Comparison of ENCODE assay signal across 2 cellular contexts in the genomic region with DNA sequence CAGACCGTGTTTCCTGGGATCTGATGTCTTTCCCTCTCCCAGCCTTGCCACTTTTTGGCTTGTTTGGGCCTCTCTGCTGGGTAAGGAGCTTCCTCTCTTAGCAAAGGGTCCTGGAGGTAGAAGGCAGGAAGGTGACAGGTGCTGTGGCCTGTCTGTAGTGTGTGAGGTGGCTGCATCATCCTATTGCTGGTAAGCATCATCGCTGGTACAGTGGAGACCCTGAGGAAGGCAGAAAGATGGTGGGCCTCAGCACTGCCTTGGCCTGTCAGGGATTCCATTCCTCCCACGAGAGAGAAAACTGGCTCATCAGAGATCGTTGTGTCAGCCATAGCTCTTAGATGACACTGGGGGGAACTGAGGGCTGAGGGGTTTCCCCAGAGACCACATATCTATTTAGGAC.
TF ChIP-seq lines count a peak whose summit lies in the region.

No MANE protein-coding gene starts in this region.

TF ChIP-seq in SK-N-SH, 30 proteins besides CTCF, POLR2A, EP300 and RAD21 (continued from another document):
- TF ChIP-seq, protein P1, sequence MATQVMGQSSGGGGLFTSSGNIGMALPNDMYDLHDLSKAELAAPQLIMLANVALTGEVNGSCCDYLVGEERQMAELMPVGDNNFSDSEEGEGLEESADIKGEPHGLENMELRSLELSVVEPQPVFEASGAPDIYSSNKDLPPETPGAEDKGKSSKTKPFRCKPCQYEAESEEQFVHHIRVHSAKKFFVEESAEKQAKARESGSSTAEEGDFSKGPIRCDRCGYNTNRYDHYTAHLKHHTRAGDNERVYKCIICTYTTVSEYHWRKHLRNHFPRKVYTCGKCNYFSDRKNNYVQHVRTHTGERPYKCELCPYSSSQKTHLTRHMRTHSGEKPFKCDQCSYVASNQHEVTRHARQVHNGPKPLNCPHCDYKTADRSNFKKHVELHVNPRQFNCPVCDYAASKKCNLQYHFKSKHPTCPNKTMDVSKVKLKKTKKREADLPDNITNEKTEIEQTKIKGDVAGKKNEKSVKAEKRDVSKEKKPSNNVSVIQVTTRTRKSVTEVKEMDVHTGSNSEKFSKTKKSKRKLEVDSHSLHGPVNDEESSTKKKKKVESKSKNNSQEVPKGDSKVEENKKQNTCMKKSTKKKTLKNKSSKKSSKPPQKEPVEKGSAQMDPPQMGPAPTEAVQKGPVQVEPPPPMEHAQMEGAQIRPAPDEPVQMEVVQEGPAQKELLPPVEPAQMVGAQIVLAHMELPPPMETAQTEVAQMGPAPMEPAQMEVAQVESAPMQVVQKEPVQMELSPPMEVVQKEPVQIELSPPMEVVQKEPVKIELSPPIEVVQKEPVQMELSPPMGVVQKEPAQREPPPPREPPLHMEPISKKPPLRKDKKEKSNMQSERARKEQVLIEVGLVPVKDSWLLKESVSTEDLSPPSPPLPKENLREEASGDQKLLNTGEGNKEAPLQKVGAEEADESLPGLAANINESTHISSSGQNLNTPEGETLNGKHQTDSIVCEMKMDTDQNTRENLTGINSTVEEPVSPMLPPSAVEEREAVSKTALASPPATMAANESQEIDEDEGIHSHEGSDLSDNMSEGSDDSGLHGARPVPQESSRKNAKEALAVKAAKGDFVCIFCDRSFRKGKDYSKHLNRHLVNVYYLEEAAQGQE (IDR thresholded peaks at IDR 0.05; ENCODE audit: low read depth, low read length) = no peak
- no peak for TF ChIP-seq GATA2 (CRISPR knock-in tag; IDR thresholded peaks at IDR 0.05)
- TF ChIP-seq TAF1 (IDR thresholded peaks at IDR 0.05; ENCODE audit: borderline replicate concordance, low read depth, low read length) = no peak
- no peak for TF ChIP-seq FOSL2 (IDR thresholded peaks at IDR 0.05; ENCODE audit: borderline replicate concordance, low read depth)
- TF ChIP-seq CHD2 (IDR thresholded peaks at IDR 0.05; ENCODE audit: low read length, partially characterized antibody) = no peak
- TF ChIP-seq NRF1 (IDR thresholded peaks at IDR 0.05; ENCODE audit: low read depth, low read length) = no peak
- no peak for TF ChIP-seq RXRA (IDR thresholded peaks at IDR 0.05; ENCODE audit: borderline replicate concordance, low read depth)
- TF ChIP-seq, protein P2, sequence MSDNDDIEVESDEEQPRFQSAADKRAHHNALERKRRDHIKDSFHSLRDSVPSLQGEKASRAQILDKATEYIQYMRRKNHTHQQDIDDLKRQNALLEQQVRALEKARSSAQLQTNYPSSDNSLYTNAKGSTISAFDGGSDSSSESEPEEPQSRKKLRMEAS (IDR thresholded peaks at IDR 0.05; ENCODE audit: low read depth) = no peak
- TF ChIP-seq TCF12 (IDR thresholded peaks at IDR 0.05) = no peak
- no peak for TF ChIP-seq ELF1 (IDR thresholded peaks at IDR 0.05)
- no peak for TF ChIP-seq YY1 (IDR thresholded peaks at IDR 0.05; ENCODE audit: low read depth)
TF ChIP-seq in SK-N-SH: peak in this region for 0.

TF ChIP-seq in SK-N-SH treated with all-trans-retinoic acid at 6 μM for 48 hours, 23 proteins besides CTCF, POLR2A, EP300 and RAD21:
- TF ChIP-seq, protein P3, sequence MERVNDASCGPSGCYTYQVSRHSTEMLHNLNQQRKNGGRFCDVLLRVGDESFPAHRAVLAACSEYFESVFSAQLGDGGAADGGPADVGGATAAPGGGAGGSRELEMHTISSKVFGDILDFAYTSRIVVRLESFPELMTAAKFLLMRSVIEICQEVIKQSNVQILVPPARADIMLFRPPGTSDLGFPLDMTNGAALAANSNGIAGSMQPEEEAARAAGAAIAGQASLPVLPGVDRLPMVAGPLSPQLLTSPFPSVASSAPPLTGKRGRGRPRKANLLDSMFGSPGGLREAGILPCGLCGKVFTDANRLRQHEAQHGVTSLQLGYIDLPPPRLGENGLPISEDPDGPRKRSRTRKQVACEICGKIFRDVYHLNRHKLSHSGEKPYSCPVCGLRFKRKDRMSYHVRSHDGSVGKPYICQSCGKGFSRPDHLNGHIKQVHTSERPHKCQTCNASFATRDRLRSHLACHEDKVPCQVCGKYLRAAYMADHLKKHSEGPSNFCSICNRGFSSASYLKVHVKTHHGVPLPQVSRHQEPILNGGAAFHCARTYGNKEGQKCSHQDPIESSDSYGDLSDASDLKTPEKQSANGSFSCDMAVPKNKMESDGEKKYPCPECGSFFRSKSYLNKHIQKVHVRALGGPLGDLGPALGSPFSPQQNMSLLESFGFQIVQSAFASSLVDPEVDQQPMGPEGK (CRISPR knock-in tag; IDR thresholded peaks at IDR 0.05; ENCODE audit: borderline replicate concordance) = no peak
- TF ChIP-seq, protein P4, sequence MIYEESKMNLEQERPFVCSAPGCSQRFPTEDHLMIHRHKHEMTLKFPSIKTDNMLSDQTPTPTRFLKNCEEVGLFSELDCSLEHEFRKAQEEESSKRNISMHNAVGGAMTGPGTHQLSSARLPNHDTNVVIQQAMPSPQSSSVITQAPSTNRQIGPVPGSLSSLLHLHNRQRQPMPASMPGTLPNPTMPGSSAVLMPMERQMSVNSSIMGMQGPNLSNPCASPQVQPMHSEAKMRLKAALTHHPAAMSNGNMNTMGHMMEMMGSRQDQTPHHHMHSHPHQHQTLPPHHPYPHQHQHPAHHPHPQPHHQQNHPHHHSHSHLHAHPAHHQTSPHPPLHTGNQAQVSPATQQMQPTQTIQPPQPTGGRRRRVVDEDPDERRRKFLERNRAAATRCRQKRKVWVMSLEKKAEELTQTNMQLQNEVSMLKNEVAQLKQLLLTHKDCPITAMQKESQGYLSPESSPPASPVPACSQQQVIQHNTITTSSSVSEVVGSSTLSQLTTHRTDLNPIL (CRISPR knock-in tag; IDR thresholded peaks at IDR 0.05; ENCODE audit: low read depth) = no peak
- TF ChIP-seq ESRRG (CRISPR knock-in tag; IDR thresholded peaks at IDR 0.05) (no peak), PPARA (CRISPR knock-in tag; IDR thresholded peaks at IDR 0.05; ENCODE audit: borderline replicate concordance) (no peak), GLIS3 (CRISPR knock-in tag; IDR thresholded peaks at IDR 0.05) (no peak)
- TF ChIP-seq, protein P5, sequence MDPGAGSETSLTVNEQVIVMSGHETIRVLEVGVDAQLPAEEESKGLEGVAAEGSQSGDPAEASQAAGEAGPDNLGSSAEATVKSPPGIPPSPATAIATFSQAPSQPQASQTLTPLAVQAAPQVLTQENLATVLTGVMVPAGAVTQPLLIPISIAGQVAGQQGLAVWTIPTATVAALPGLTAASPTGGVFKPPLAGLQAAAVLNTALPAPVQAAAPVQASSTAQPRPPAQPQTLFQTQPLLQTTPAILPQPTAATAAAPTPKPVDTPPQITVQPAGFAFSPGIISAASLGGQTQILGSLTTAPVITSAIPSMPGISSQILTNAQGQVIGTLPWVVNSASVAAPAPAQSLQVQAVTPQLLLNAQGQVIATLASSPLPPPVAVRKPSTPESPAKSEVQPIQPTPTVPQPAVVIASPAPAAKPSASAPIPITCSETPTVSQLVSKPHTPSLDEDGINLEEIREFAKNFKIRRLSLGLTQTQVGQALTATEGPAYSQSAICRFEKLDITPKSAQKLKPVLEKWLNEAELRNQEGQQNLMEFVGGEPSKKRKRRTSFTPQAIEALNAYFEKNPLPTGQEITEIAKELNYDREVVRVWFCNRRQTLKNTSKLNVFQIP (CRISPR knock-in tag; IDR thresholded peaks at IDR 0.05; ENCODE audit: borderline replicate concordance, low read depth) = no peak
